11 cellular contexts compared by ENCODE assay signal in the genomic region with DNA sequence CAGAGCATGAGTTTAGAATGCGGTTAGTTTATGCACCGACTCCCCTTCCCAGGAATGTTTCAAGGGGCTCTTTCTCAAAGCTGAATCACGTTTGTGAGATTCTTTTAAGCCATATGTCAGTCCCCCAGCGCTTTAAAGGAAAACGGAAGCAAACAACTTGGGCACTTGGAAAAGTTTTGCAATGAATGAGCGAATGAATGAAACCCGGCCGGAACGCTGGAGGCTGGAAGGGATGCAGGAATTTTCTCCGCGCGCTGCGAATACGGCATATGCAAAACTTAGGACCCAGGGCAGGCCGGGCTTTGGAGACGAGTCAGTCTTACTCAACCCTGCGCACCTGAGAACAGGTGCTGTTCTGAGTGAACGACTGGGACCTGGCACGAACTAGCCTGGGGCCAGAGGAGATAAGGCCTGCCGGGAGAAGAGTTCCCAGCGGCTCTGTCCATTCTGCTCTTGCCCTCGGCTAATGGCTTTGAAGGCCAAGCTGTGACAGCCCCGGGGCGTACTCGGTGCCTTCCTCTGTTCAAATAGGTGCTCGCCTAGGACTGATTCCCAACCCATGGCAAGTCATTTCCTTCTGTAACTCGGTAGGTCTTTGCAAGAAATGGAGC. TPM values are rescaled to one million over a fixed set of nuclear protein-coding genes. Genes with fewer than 3 reads are reported as not detected.
A peak's percentile ranks its signal among the peaks of the same experiment; 100 is the strongest.
DNase-seq lines count a peak whose midpoint lies in the region; ATAC-seq and TF ChIP-seq lines count a peak whose summit lies in the region.
"Had no signal": no experiment of that assay in that cellular context is flagged by ENCODE, and none has a peak within 500 bp of the region (broad histone marks: within the 10 kb centered on the region; RNA-seq: fewer than 3 reads in every experiment).

No MANE protein-coding gene starts in this region.

- CTCF ChIA-PET in OCI-LY7 (lab: Charles Lee; ENCODE audit: unreplicated experiment), result no interaction called here

- ATAC-seq in left ventricle myocardium superior (peak; percentile 24), omental fat pad (ENCODE audit: low FRiP score) (peak; percentile 30)

- H3K4me1 ChIP-seq in adipocyte (ENCODE audit: control insufficient read depth, insufficient read depth, low read length), result no peaks in the 10 kb centered on the region
- no peaks in the 10 kb centered on the region for H3K4me1 ChIP-seq in OCI-LY7 (ENCODE audit: insufficient read depth, low read length, poor library complexity, severe bottlenecking)
- H3K4me1 ChIP-seq: BE2C had no signal

- H3K27ac ChIP-seq in WERI-Rb-1 (no peak overlapping the region), OCI-LY7 (ENCODE audit: low read depth, low read length, poor library complexity, severe bottlenecking) (no peak overlapping the region)

- intact Hi-C loops in left ventricle myocardium superior (cut with micrococcal nuclease) (no loop called here), OCI-LY7 (cut with micrococcal nuclease; ENCODE audit: unreplicated experiment) (no loop called here)

- TF ChIP-seq CTCF in omental fat pad (IDR thresholded peaks at IDR 0.05) (no peak), WERI-Rb-1 (IDR thresholded peaks at IDR 0.05; ENCODE audit: low read depth, low read length) (no peak), OCI-LY7 (conservative IDR thresholded peaks at IDR 0.05; ENCODE audit: low read length) (no peak), GM10266 (IDR thresholded peaks at IDR 0.05; ENCODE audit: control insufficient read depth, insufficient read depth, low read depth, missing control alignments) (no peak)

- H3K9ac ChIP-seq in adipocyte (ENCODE audit: low read length), result no peak overlapping the region

- H2AFZ ChIP-seq in OCI-LY7 (ENCODE audit: low read length), result no peak overlapping the region

- peaks cover 4% of the 10 kb centered on the region for H3K9me3 ChIP-seq in adipocyte (ENCODE audit: control insufficient read depth, low read length)
- H3K9me3 ChIP-seq in WERI-Rb-1 (ENCODE audit: severe bottlenecking), result no peaks in the 10 kb centered on the region
- H3K9me3 ChIP-seq in OCI-LY7 (ENCODE audit: low read length), result no peaks in the 10 kb centered on the region
- H3K9me3 ChIP-seq: BE2C had no signal

- H3K79me2 ChIP-seq in OCI-LY7 (ENCODE audit: insufficient read depth, low read depth, low read length), result no peaks in the 10 kb centered on the region

- no peaks in the 10 kb centered on the region for H3K36me3 ChIP-seq in adipocyte (ENCODE audit: control insufficient read depth, insufficient read depth, low read length, severe bottlenecking)
- H3K36me3 ChIP-seq in WERI-Rb-1, result no peaks in the 10 kb centered on the region
- H3K36me3 ChIP-seq in OCI-LY7 (ENCODE audit: insufficient read depth, low read length), result no peaks in the 10 kb centered on the region
- H3K36me3 ChIP-seq: BE2C had no signal

- DNase-seq in ACHN (peak; percentile 58), adipocyte (ENCODE audit: low read depth) (peak; percentile 64), left ventricle myocardium superior (no peak), omental fat pad (ENCODE audit: low spot score) (no peak), WERI-Rb-1 (no peak), OCI-LY7 (ENCODE audit: low spot score) (no peak), GM10266 (ENCODE audit: extremely low spot score) (no peak)
- no peak for DNase-seq in effector CD4-positive, alpha-beta T cell
- DNase-seq: BE2C; NCI-H1048; stimulated activated CD4-positive, alpha-beta T cell treated with anti-CD3 and anti-CD28 coated beads, Interleukin-4, amount 100 ng/mL, for 1 hour had no signal

- H3K4me2 ChIP-seq in OCI-LY7 (ENCODE audit: low read length), result no peak overlapping the region

- H3K27me3 ChIP-seq in adipocyte (replicated peaks; ENCODE audit: control insufficient read depth, insufficient read depth, low read length), result peaks cover 37% of the 10 kb centered on the region
- peaks cover 71% of the 10 kb centered on the region for H3K27me3 ChIP-seq in WERI-Rb-1 (ENCODE audit: insufficient read depth, low read depth, severe bottlenecking)
- H3K27me3 ChIP-seq: BE2C had no signal

- no peaks in the 10 kb centered on the region for H3K9me2 ChIP-seq in OCI-LY7 (ENCODE audit: insufficient read depth, low read length)

- BruUV-seq in OCI-LY7 (replicated peaks; lab: Mats Ljungman, UMichigan), result no TSS peak

- peak overlapping the region; percentile 60 for H3K4me3 ChIP-seq in adipocyte (ENCODE audit: low read length)
- no peak overlapping the region for H3K4me3 ChIP-seq in WERI-Rb-1 (ENCODE audit: low read depth, low read length)
- no peak overlapping the region for H3K4me3 ChIP-seq in OCI-LY7 (ENCODE audit: low read depth, low read length, poor library complexity, severe bottlenecking)

- in situ Hi-C loops in ACHN (cut with HindIII; ENCODE audit: low pct_ligation_motif_present, low pct_unique_long_range_greater_than_20kb, low sequenced_read_pairs), result no loop called here

- no peaks in the 10 kb centered on the region for H4K20me1 ChIP-seq in OCI-LY7 (ENCODE audit: insufficient read depth, low read length)

- POLR2A ChIA-PET in OCI-LY7 (lab: Charles Lee), result no interaction called here

RNA-seq across cellular contexts. Expression of gene NRK, which starts 0.8 kb away (rescaled TPM):
- 1.8 TPM for total RNA-seq in left ventricle myocardium superior
- total RNA-seq in omental fat pad, result 10 to 100 TPM in 1 of 4 donors, 1 to 10 TPM in 2, under 1 TPM in 1; 0.96 to 10.7 (median 1.5) TPM
- total RNA-seq in OCI-LY7 (2014; rRNA removed; shearing (Covaris generic)), result not detected in 2 replicates
- not detected in 2 replicates for total RNA-seq in OCI-LY7 (2022)

Comparison
In these comparisons a context has a peak if more than half of its experiments do, and no peak if none do; other contexts are left out.
1. DNase-seq: peak in ACHN (single experiment) and adipocyte (single experiment); none in left ventricle myocardium superior (single experiment), omental fat pad (single experiment), WERI-Rb-1 (single experiment), OCI-LY7 (single experiment), GM10266 (single experiment) and effector CD4-positive, alpha-beta T cell (single experiment).